ENCODE assay signal across 34 cellular contexts in genomic region chrX:124413244-124413643, GRCh38.
"Had no signal": no experiment of that assay in that cellular context is flagged by ENCODE, and none has a peak within 500 bp of the region (broad histone marks: within the 10 kb centered on the region; RNA-seq: fewer than 3 reads in every experiment).

No MANE protein-coding gene starts in this region.

- H3K4me1 Mint-ChIP-seq: activated B cell treated with CpG ODN at 0.5 μM for 24 hours; activated CD4-positive, alpha-beta T cell treated with anti-CD3 and anti-CD28 coated beads, Interleukin-2, amount 10 ng/mL, durations not matched to agents 7 days and 5 days; activated naive CD4-positive, alpha-beta T cell treated with anti-CD3 and anti-CD28 coated beads, Interleukin-2, amount 10 ng/mL, durations not matched to agents 7 days and 5 days; activated naive CD4-positive, alpha-beta T cell treated with anti-CD3 and anti-CD28 coated beads, Interleukin-2, amount 50 U/mL, for 24 hours; activated naive CD8-positive, alpha-beta T cell treated with anti-CD3 and anti-CD28 coated beads, Interleukin-2, amount 10 ng/mL, durations not matched to agents 7 days and 5 days; activated naive CD8-positive, alpha-beta T cell treated with anti-CD3 and anti-CD28 coated beads, Interleukin-2, amount 50 U/mL, for 24 hours had no signal

- H3K27ac ChIP-seq: ascending aorta, body of pancreas, brain microvascular endothelial cell, breast epithelium, VCaP had no signal

- H3K4me3 ChIP-seq: ascending aorta, body of pancreas, breast epithelium had no signal

- H3K36me3 ChIP-seq: ascending aorta, brain microvascular endothelial cell, breast epithelium had no signal

- H3K9me3 ChIP-seq: ascending aorta, body of pancreas, breast epithelium had no signal

- H3K36me3 Mint-ChIP-seq: activated naive CD4-positive, alpha-beta T cell treated with anti-CD3 and anti-CD28 coated beads, Interleukin-2, amount 10 ng/mL, durations not matched to agents 7 days and 5 days; activated naive CD4-positive, alpha-beta T cell treated with anti-CD3 and anti-CD28 coated beads, Interleukin-2, amount 50 U/mL, for 24 hours had no signal

- DNase-seq: activated B cell treated with CpG ODN at 0.5 μM for 24 hours; activated CD4-positive, alpha-beta memory T cell treated with anti-CD3 and anti-CD28 coated beads for 36 hours; activated CD4-positive, alpha-beta T cell treated with anti-CD3 and anti-CD28 coated beads for 48 hours; activated CD4-positive, alpha-beta T cell treated with anti-CD3 and anti-CD28 coated beads, Interleukin-2, amount 10 ng/mL, durations not matched to agents 7 days and 5 days; activated CD4-positive, CD25-positive, alpha-beta regulatory T cell treated with anti-CD3 and anti-CD28 coated beads, Interleukin-2, amount 50 U/mL, for 72 hours; activated CD8-positive, alpha-beta memory T cell treated with anti-CD3 and anti-CD28 coated beads, Interleukin-2, amount 50 U/mL, for 4 hours; activated CD8-positive, alpha-beta T cell treated with anti-CD3 and anti-CD28 coated beads for 36 hours; activated effector memory CD4-positive, alpha-beta T cell treated with Interleukin-2 at 50 U/mL for 16 hours; activated gamma-delta T cell; activated naive CD4-positive, alpha-beta T cell treated with anti-CD3 and anti-CD28 coated beads, Interleukin-2, amount 10 ng/mL, durations not matched to agents 7 days and 5 days; activated naive CD4-positive, alpha-beta T cell treated with Interleukin-2 at 50 U/mL for 16 hours; activated naive CD8-positive, alpha-beta T cell treated with anti-CD3 and anti-CD28 coated beads, Interleukin-2, amount 10 ng/mL, durations not matched to agents 7 days and 5 days; activated naive CD8-positive, alpha-beta T cell treated with anti-CD3 and anti-CD28 coated beads, Interleukin-2, amount 50 U/mL, for 24 hours; activated T-cell treated with anti-CD3 and anti-CD28 coated beads for 4 hours; activated T-cell treated with anti-CD3 and anti-CD28 coated beads, Interleukin-2, amount 50 U/mL, for 1 hour; activated T-cell treated with anti-CD3 and anti-CD28 coated beads, Interleukin-2, amount 50 U/mL, for 4 hours; activated T-cell treated with anti-CD3 and anti-CD28 coated beads, Interleukin-2, amount 50 U/mL, for 72 hours; amygdala; body of pancreas; brain microvascular endothelial cell; central memory CD4-positive, alpha-beta T cell; T-helper 1 cell; T-helper 2 cell; T-helper 9 cell had no signal

- ATAC-seq: activated CD8-positive, alpha-beta T cell treated with anti-CD3 and anti-CD28 coated beads for 36 hours; activated naive CD8-positive, alpha-beta T cell treated with anti-CD3 and anti-CD28 coated beads, Interleukin-2, amount 50 U/mL, for 24 hours; body of pancreas had no signal

- H3K4me3 Mint-ChIP-seq: activated B cell treated with CpG ODN at 0.5 μM for 24 hours; activated CD4-positive, alpha-beta memory T cell treated with anti-CD3 and anti-CD28 coated beads for 36 hours; activated CD4-positive, alpha-beta T cell treated with anti-CD3 and anti-CD28 coated beads, Interleukin-2, amount 10 ng/mL, durations not matched to agents 7 days and 5 days; activated CD8-positive, alpha-beta T cell treated with anti-CD3 and anti-CD28 coated beads for 36 hours; activated naive CD4-positive, alpha-beta T cell treated with anti-CD3 and anti-CD28 coated beads, Interleukin-2, amount 10 ng/mL, durations not matched to agents 7 days and 5 days; activated naive CD4-positive, alpha-beta T cell treated with anti-CD3 and anti-CD28 coated beads, Interleukin-2, amount 50 U/mL, for 24 hours; activated naive CD8-positive, alpha-beta T cell; activated naive CD8-positive, alpha-beta T cell treated with anti-CD3 and anti-CD28 coated beads, Interleukin-2, amount 10 ng/mL, durations not matched to agents 7 days and 5 days; activated naive CD8-positive, alpha-beta T cell treated with anti-CD3 and anti-CD28 coated beads, Interleukin-2, amount 50 U/mL, for 24 hours; activated T-cell treated with anti-CD3 and anti-CD28 coated beads, Interleukin-2, amount 50 U/mL, for 4 hours; activated T-cell treated with anti-CD3 and anti-CD28 coated beads, Interleukin-2, amount 50 U/mL, for 72 hours; T-helper 1 cell treated with Interleukin-12 subunit alpha and Interleukin-12 subunit beta and Interleukin-4 antibody, amounts not matched to agents 30 μg/mL and 1 μg/mL, for 36 hours; T-helper 2 cell treated with Interferon-gamma antibody and Interleukin-4, amounts not matched to agents 5 μg/mL and 100 μg/mL, for 36 hours had no signal

- H3K27me3 Mint-ChIP-seq: activated B cell treated with CpG ODN at 0.5 μM for 24 hours; activated CD4-positive, alpha-beta memory T cell treated with anti-CD3 and anti-CD28 coated beads for 36 hours; activated CD4-positive, alpha-beta T cell treated with anti-CD3 and anti-CD28 coated beads, Interleukin-2, amount 10 ng/mL, durations not matched to agents 7 days and 5 days; activated CD8-positive, alpha-beta T cell treated with anti-CD3 and anti-CD28 coated beads for 36 hours; activated naive CD4-positive, alpha-beta T cell treated with anti-CD3 and anti-CD28 coated beads, Interleukin-2, amount 10 ng/mL, durations not matched to agents 7 days and 5 days; activated naive CD4-positive, alpha-beta T cell treated with anti-CD3 and anti-CD28 coated beads, Interleukin-2, amount 50 U/mL, for 24 hours; activated naive CD8-positive, alpha-beta T cell; activated naive CD8-positive, alpha-beta T cell treated with anti-CD3 and anti-CD28 coated beads, Interleukin-2, amount 10 ng/mL, durations not matched to agents 7 days and 5 days; activated naive CD8-positive, alpha-beta T cell treated with anti-CD3 and anti-CD28 coated beads, Interleukin-2, amount 50 U/mL, for 24 hours had no signal

- H3K27me3 ChIP-seq: ascending aorta, body of pancreas, brain microvascular endothelial cell had no signal

- H3K4me1 ChIP-seq: ascending aorta, body of pancreas, breast epithelium had no signal

- FAIRE-seq: colon, TTC549 had no signal

- H3K27ac Mint-ChIP-seq: activated B cell treated with CpG ODN at 0.5 μM for 24 hours; activated CD4-positive, alpha-beta memory T cell treated with anti-CD3 and anti-CD28 coated beads for 36 hours; activated CD4-positive, alpha-beta T cell treated with anti-CD3 and anti-CD28 coated beads, Interleukin-2, amount 10 ng/mL, durations not matched to agents 7 days and 5 days; activated CD8-positive, alpha-beta T cell treated with anti-CD3 and anti-CD28 coated beads for 36 hours; activated naive CD4-positive, alpha-beta T cell treated with anti-CD3 and anti-CD28 coated beads, Interleukin-2, amount 10 ng/mL, durations not matched to agents 7 days and 5 days; activated naive CD4-positive, alpha-beta T cell treated with anti-CD3 and anti-CD28 coated beads, Interleukin-2, amount 50 U/mL, for 24 hours; activated naive CD8-positive, alpha-beta T cell; activated naive CD8-positive, alpha-beta T cell treated with anti-CD3 and anti-CD28 coated beads, Interleukin-2, amount 10 ng/mL, durations not matched to agents 7 days and 5 days; activated naive CD8-positive, alpha-beta T cell treated with anti-CD3 and anti-CD28 coated beads, Interleukin-2, amount 50 U/mL, for 24 hours; activated T-cell treated with anti-CD3 and anti-CD28 coated beads, Interleukin-2, amount 50 U/mL, for 72 hours; activated T-helper 2 cell treated with anti-CD3 and anti-CD28 coated beads, Interferon-gamma antibody, Interleukin-2, Interleukin-4, amounts not matched to agents 10 μg/mL and 5 μg/mL and 100 μg/mL, durations not matched to agents 14 hours and 24 hours and 36 hours; T-helper 1 cell treated with Interleukin-12 subunit alpha and Interleukin-12 subunit beta and Interleukin-4 antibody, amounts not matched to agents 30 μg/mL and 1 μg/mL, for 36 hours; T-helper 2 cell treated with Interferon-gamma antibody and Interleukin-4, amounts not matched to agents 5 μg/mL and 100 μg/mL, for 36 hours had no signal

- H3K9me3 Mint-ChIP-seq: activated B cell treated with CpG ODN at 0.5 μM for 24 hours; activated CD4-positive, alpha-beta memory T cell treated with anti-CD3 and anti-CD28 coated beads for 36 hours; activated CD8-positive, alpha-beta T cell treated with anti-CD3 and anti-CD28 coated beads for 36 hours; activated naive CD4-positive, alpha-beta T cell treated with anti-CD3 and anti-CD28 coated beads, Interleukin-2, amount 10 ng/mL, durations not matched to agents 7 days and 5 days; activated naive CD4-positive, alpha-beta T cell treated with anti-CD3 and anti-CD28 coated beads, Interleukin-2, amount 50 U/mL, for 24 hours; activated naive CD8-positive, alpha-beta T cell treated with anti-CD3 and anti-CD28 coated beads, Interleukin-2, amount 10 ng/mL, durations not matched to agents 7 days and 5 days; activated naive CD8-positive, alpha-beta T cell treated with anti-CD3 and anti-CD28 coated beads, Interleukin-2, amount 50 U/mL, for 24 hours; activated T-cell treated with anti-CD3 and anti-CD28 coated beads, Interleukin-2, amount 50 U/mL, for 4 hours; activated T-helper 2 cell treated with anti-CD3 and anti-CD28 coated beads, Interferon-gamma antibody, Interleukin-2, Interleukin-4, amounts not matched to agents 10 μg/mL and 5 μg/mL and 100 μg/mL, durations not matched to agents 14 hours and 24 hours and 36 hours; T-helper 1 cell treated with Interleukin-12 subunit alpha and Interleukin-12 subunit beta and Interleukin-4 antibody, amounts not matched to agents 30 μg/mL and 1 μg/mL, for 36 hours; T-helper 2 cell treated with Interferon-gamma antibody and Interleukin-4, amounts not matched to agents 5 μg/mL and 100 μg/mL, for 36 hours had no signal
